ENCODE assay signal across 11 cellular contexts in the genomic region with DNA sequence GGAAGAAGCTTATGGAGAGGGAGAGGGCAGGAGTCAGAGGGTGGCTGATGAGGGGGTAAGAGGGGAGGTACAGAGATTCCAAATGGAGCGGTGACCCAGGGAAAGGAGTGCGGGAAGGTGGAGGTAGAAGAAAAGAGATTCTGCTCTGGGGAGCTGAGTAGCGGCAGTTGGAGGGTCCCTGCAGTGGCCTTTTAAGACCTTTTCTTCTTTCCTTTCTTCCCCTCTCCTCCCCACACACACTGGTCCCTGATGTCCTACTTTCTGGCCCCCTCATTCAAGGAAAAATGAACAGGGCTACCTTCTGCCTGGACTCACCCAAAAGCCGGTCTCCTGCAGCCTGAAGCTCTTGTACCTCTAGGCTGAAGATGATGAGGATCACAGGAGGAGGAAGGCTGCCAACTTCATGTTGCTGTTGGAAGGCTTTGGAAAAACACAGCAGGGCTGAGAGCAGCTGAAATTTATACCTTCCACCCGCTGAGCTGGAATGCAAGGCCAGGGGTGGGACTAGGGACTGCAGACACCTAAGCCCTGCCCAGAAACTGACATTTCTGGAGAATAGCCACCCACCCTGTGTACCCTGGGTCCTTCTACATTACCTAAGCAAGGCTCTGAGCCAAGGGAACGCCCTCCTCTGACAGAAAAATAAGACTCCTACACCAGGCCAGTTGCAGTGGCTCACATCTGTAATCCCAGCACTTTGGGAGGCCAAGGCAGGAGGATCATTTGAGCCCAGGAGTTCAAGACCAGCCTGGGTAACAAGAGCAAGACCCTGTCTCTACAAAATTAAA. TPM values are rescaled to one million over a fixed set of nuclear protein-coding genes. Genes with fewer than 3 reads are reported as not detected.
DNase-seq lines count a peak whose midpoint lies in the region; TF ChIP-seq lines count a peak whose summit lies in the region.
"Had no signal": no experiment of that assay in that cellular context is flagged by ENCODE, and none has a peak within 500 bp of the region (broad histone marks: within the 10 kb centered on the region; RNA-seq: fewer than 3 reads in every experiment).

No MANE protein-coding gene starts in this region.

- peak; percentile 79 for DNase-seq in DMS 273 (lab: John Stamatoyannopoulos, UW; ENCODE audit: unreplicated experiment)
- peak; percentile 66 for DNase-seq in NCI-H69 (lab: John Stamatoyannopoulos, UW)
- DNase-seq in epithelial cell of esophagus (ENCODE audit: low read depth), result peak; percentile 72
- DNase-seq in renal cortical epithelial cell (ENCODE audit: low read depth), result peak; percentile 40
- no peak for DNase-seq in putamen (ENCODE audit: low spot score)
- no peak for DNase-seq in NCI-H2107 treated with DMSO at 0.1 percent for 48 hours (lab: John Stamatoyannopoulos, UW; ENCODE audit: unreplicated experiment)
- DNase-seq in NCI-H345 (lab: John Stamatoyannopoulos, UW), result no peak
- no peak for DNase-seq in SK-N-DZ (ENCODE audit: low spot score)
- DNase-seq: activated CD4-positive, alpha-beta T cell treated with anti-CD3 and anti-CD28 coated beads, Interleukin-2, amount 10 ng/mL, durations not matched to agents 7 days and 5 days; activated naive CD8-positive, alpha-beta T cell treated with anti-CD3 and anti-CD28 coated beads, Interleukin-2, amount 50 U/mL, for 24 hours; heart left ventricle had no signal

- TF ChIP-seq CTCF in epithelial cell of esophagus (IDR thresholded peaks at IDR 0.05; ENCODE audit: insufficient read depth, low read depth, low read length, missing control alignments), result no peak

- H3K4me3 ChIP-seq in epithelial cell of esophagus (ENCODE audit: low read length), result peak overlapping the region; percentile 58

RNA-seq across cellular contexts. Expression of a gene that starts 9.4 kb away (rescaled TPM):
- 9.4 and 34.1 TPM in 2 replicates for total RNA-seq in renal cortical epithelial cell
- 17.9 and 18.8 TPM in 2 replicates for polyA plus RNA-seq in SK-N-DZ (2014; cell fraction: cytosol; rRNA removed)
- polyA plus RNA-seq in SK-N-DZ (2014; cell fraction: nucleus; rRNA removed), result 35.7 and 57.9 TPM in 2 replicates

Comparison
In these comparisons a context has a peak if more than half of its experiments do, and no peak if none do; other contexts are left out.
1. DNase-seq: peak in DMS 273 (single experiment), NCI-H69 (single experiment), epithelial cell of esophagus (single experiment) and renal cortical epithelial cell (single experiment); none in putamen (single experiment), NCI-H2107 treated with DMSO at 0.1 percent for 48 hours (single experiment), NCI-H345 (single experiment) and SK-N-DZ (single experiment).